Comparison of ENCODE assay signal across 1 cellular context in the genomic region with DNA sequence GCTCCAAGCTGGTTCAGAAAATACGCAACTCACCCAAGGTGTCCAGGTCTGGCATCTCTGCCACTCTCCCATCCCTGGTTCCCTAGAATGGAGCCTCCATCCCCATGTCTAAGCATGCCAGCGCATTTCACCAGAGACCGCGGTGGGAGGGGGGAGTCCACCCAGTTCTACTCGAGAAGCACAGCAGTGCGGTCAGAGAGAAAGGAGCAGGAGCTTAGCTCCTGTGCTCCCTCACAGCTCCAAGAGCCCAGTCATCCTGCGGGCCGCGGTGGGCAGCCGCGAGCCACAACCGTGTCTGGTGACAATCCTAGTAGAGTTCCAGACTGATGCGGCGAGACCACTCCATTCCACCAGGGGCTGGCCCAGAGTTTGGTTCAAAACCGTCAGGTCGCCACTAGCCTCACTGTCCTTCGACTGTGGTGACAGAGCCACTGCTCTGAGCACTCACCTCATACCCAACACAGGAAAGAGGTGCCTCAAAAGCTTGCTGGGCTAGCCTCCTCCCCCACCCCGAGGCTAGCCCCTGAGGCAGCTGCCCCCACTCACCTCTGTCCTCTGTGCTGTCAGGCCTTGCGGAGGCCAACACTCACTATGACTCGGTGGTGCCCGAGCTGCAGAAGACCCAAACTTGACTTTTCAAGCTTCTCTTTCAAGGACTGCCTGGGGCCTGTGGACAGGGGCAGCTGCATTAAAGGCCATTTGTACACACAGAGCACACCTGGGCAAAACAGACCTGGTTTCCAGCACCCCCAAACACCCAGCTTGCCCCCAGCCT.
TF ChIP-seq lines count a peak whose summit lies in the region.

No MANE protein-coding gene starts in this region.

TF ChIP-seq in HepG2, 621 proteins besides CTCF, POLR2A, EP300 and RAD21:
- TF ChIP-seq, protein P1, sequence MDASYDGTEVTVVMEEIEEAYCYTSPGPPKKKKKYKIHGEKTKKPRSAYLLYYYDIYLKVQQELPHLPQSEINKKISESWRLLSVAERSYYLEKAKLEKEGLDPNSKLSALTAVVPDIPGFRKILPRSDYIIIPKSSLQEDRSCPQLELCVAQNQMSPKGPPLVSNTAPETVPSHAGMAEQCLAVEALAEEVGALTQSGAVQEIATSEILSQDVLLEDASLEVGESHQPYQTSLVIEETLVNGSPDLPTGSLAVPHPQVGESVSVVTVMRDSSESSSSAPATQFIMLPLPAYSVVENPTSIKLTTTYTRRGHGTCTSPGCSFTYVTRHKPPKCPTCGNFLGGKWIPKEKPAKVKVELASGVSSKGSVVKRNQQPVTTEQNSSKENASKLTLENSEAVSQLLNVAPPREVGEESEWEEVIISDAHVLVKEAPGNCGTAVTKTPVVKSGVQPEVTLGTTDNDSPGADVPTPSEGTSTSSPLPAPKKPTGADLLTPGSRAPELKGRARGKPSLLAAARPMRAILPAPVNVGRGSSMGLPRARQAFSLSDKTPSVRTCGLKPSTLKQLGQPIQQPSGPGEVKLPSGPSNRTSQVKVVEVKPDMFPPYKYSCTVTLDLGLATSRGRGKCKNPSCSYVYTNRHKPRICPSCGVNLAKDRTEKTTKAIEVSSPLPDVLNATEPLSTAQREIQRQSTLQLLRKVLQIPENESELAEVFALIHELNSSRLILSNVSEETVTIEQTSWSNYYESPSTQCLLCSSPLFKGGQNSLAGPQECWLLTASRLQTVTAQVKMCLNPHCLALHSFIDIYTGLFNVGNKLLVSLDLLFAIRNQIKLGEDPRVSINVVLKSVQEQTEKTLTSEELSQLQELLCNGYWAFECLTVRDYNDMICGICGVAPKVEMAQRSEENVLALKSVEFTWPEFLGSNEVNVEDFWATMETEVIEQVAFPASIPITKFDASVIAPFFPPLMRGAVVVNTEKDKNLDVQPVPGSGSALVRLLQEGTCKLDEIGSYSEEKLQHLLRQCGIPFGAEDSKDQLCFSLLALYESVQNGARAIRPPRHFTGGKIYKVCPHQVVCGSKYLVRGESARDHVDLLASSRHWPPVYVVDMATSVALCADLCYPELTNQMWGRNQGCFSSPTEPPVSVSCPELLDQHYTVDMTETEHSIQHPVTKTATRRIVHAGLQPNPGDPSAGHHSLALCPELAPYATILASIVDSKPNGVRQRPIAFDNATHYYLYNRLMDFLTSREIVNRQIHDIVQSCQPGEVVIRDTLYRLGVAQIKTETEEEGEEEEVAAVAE (CRISPR knock-in tag; IDR thresholded peaks at IDR 0.05; ENCODE audit: borderline replicate concordance): no peak
- no peak for TF ChIP-seq ZNF207 (IDR thresholded peaks at IDR 0.05; ENCODE audit: borderline replicate concordance)
- TF ChIP-seq, protein P2, sequence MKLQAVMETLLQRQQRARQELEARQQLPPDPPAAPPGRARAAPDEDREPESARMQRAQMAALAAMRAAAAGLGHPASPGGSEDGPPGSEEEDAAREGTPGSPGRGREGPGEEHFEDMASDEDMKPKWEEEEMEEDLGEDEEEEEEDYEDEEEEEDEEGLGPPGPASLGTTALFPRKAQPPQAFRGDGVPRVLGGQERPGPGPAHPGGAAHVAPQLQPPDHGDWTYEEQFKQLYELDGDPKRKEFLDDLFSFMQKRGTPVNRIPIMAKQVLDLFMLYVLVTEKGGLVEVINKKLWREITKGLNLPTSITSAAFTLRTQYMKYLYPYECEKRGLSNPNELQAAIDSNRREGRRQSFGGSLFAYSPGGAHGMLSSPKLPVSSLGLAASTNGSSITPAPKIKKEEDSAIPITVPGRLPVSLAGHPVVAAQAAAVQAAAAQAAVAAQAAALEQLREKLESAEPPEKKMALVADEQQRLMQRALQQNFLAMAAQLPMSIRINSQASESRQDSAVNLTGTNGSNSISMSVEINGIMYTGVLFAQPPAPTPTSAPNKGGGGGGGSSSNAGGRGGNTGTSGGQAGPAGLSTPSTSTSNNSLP (IDR thresholded peaks at IDR 0.05; ENCODE audit: low read depth, low read length): no peak
- TF ChIP-seq FOXA3 (CRISPR knock-in tag; IDR thresholded peaks at IDR 0.05): no peak
- no peak for TF ChIP-seq RFX5 (IDR thresholded peaks at IDR 0.05; ENCODE audit: low read depth, low read length)
- TF ChIP-seq GATAD1 (CRISPR knock-in tag; IDR thresholded peaks at IDR 0.05): no peak
- TF ChIP-seq ZNF570 (CRISPR knock-in tag; IDR thresholded peaks at IDR 0.05; ENCODE audit: borderline replicate concordance): no peak
- TF ChIP-seq, protein P3, sequence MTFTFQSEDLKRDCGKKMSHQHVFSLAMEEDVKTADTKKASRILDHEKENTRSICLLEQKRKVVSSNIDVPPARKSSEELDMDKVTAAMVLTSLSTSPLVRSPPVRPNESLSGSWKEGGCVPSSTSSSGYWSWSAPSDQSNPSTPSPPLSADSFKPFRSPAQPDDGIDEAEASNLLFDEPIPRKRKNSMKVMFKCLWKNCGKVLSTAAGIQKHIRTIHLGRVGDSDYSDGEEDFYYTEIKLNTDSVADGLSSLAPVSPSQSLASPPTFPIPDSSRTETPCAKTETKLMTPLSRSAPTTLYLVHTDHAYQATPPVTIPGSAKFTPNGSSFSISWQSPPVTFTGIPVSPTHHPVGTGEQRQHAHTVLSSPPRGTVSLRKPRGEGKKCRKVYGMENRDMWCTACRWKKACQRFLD (CRISPR knock-in tag; IDR thresholded peaks at IDR 0.05; ENCODE audit: borderline replicate concordance): no peak
- TF ChIP-seq ZNF232 (CRISPR knock-in tag; IDR thresholded peaks at IDR 0.05; ENCODE audit: borderline replicate concordance): no peak
- no peak for TF ChIP-seq ZNF547 (CRISPR knock-in tag; IDR thresholded peaks at IDR 0.05)
